In genomic region chr11:122843281-122844150, GRCh38 we compare ENCODE assay signal across 8 cellular contexts. TPM values are rescaled to one million over a fixed set of nuclear protein-coding genes. Genes with fewer than 3 reads are reported as not detected.
DNase-seq lines count a peak whose midpoint lies in the region; ATAC-seq and TF ChIP-seq lines count a peak whose summit lies in the region.

No MANE protein-coding gene starts in this region.

- no peaks in the 10 kb centered on the region for H3K27me3 ChIP-seq in vagina

- peak; percentile 26 for DNase-seq in GM10248 (ENCODE audit: extremely low spot score)
- DNase-seq in NCI-H2227 (lab: John Stamatoyannopoulos, UW; ENCODE audit: unreplicated experiment), result peak; percentile 32
- DNase-seq in effector CD4-positive, alpha-beta T cell, result peak; percentile 21
- no peak for DNase-seq in 8988T
- no peak for DNase-seq in vagina (ENCODE audit: extremely low spot score in 2 of 2)
- DNase-seq in cardiac septum (ENCODE audit: low spot score), result no peak
- DNase-seq in SHP77 treated with DMSO at 0.1 percent for 48 hours (lab: John Stamatoyannopoulos, UW), result no peak

- ATAC-seq in GM21526 (IDR thresholded peaks at IDR 0.05; ENCODE audit: low FRiP score, unreplicated experiment), result peak; percentile 66

- intact Hi-C loops in vagina (cut with DNase I) (no loop called here), cardiac septum (cut with DNase I) (no loop called here)

- no peaks in the 10 kb centered on the region for H3K36me3 ChIP-seq in vagina

- TF ChIP-seq POLR2A in vagina (IDR thresholded peaks at IDR 0.05), result no peak

- POLR2A ChIA-PET in GM10248 (lab: Yijun Ruan, JAX), result no interaction called here

- no peaks in the 10 kb centered on the region for H3K9me3 ChIP-seq in vagina

- H3K27ac ChIP-seq in vagina, result no peak overlapping the region

- TF ChIP-seq CTCF in GM10248 (IDR thresholded peaks at IDR 0.05; ENCODE audit: control extremely low read depth, extremely low read depth, low read depth, missing control alignments), result no peak
- TF ChIP-seq CTCF in vagina (IDR thresholded peaks at IDR 0.05), result no peak

- no peak overlapping the region for H3K4me3 ChIP-seq in vagina

- H3K4me1 ChIP-seq in vagina, result no peaks in the 10 kb centered on the region

- CTCF ChIA-PET in GM10248 (lab: Yijun Ruan, JAX), result interaction anchor here (0.9 to 5.3 kb wide), 10 partner anchors 10 to 211 kb away, joined by 3 to 31 read pairs (median 3); no protein-coding TSS in a partner anchor

RNA-seq across cellular contexts. Expression of gene CRTAM, which starts 5.2 kb away (rescaled TPM):
- total RNA-seq in vagina (not detected), cardiac septum (0.46 TPM)

RNA-seq across cellular contexts. Expression of gene JHY, which starts 39.0 kb away (rescaled TPM):
- 7.6 TPM for total RNA-seq in vagina
- total RNA-seq in cardiac septum, result 1.3 TPM

Comparison
In these comparisons a context has a peak if more than half of its experiments do, and no peak if none do; other contexts are left out.
1. DNase-seq: peak in GM10248 (single experiment), NCI-H2227 (single experiment) and effector CD4-positive, alpha-beta T cell (single experiment); none in 8988T (single experiment), vagina (0 of 2), cardiac septum (single experiment) and SHP77 treated with DMSO at 0.1 percent for 48 hours (single experiment).